ENCODE assay signal across 35 cellular contexts in genomic region chr10:49112098-49112497, GRCh38. TPM values are rescaled to one million over a fixed set of nuclear protein-coding genes. Genes with fewer than 3 reads are reported as not detected.
"Had no signal": no experiment of that assay in that cellular context is flagged by ENCODE, and none has a peak within 500 bp of the region (broad histone marks: within the 10 kb centered on the region; RNA-seq: fewer than 3 reads in every experiment).

No MANE protein-coding gene starts in this region.

- DNase-seq: activated CD4-positive, alpha-beta memory T cell treated with anti-CD3 and anti-CD28 coated beads, Interleukin-2, amount 10 ng/mL, durations not matched to agents 7 days and 5 days; activated CD4-positive, alpha-beta T cell treated with anti-CD3 and anti-CD28 coated beads for 1 hour; activated CD4-positive, alpha-beta T cell treated with anti-CD3 and anti-CD28 coated beads for 48 hours; activated CD4-positive, CD25-positive, alpha-beta regulatory T cell; activated CD8-positive, alpha-beta memory T cell treated with anti-CD3 and anti-CD28 coated beads, Interleukin-2, amount 10 ng/mL, durations not matched to agents 7 days and 5 days; activated effector memory CD4-positive, alpha-beta T cell treated with anti-CD3 and anti-CD28 coated beads, Interleukin-2, amount 50 U/mL, for 16 hours; activated naive CD4-positive, alpha-beta T cell; activated naive CD4-positive, alpha-beta T cell treated with anti-CD3 and anti-CD28 coated beads, Interleukin-2, amount 50 U/mL, for 16 hours; activated naive CD8-positive, alpha-beta T cell treated with anti-CD3 and anti-CD28 coated beads for 36 hours; activated T-cell treated with anti-CD3 and anti-CD28 coated beads, Interleukin-2, amount 50 U/mL, for 72 hours; amygdala; body of pancreas; Karpas-422; KBM-7; MG63; NCI-H1048; NCI-H1105 treated with DMSO at 0.1 percent for 48 hours; NCI-H1436; NCI-H1694; NCI-H1930; NCI-H2081 treated with DMSO at 0.1 percent for 48 hours; NCI-H345; NCI-H524 treated with DMSO at 0.1 percent for 48 hours; SHP77; SJCRH30; T1000; WERI-Rb-1 had no signal

- H3K9me3 ChIP-seq: body of pancreas, MG63, SJCRH30 had no signal

- ATAC-seq: activated CD8-positive, alpha-beta memory T cell treated with anti-CD3 and anti-CD28 coated beads, Interleukin-2, amount 10 ng/mL, durations not matched to agents 7 days and 5 days; activated T-cell treated with anti-CD3 and anti-CD28 coated beads, Interleukin-2, amount 50 U/mL, for 72 hours; activated T-helper 17 cell treated with anti-CD3 and anti-CD28 coated beads, Interleukin-2, amount 50 U/mL, for 72 hours; body of pancreas; Panc1 had no signal

- H3K36me3 ChIP-seq: MG63, SJCRH30, WERI-Rb-1 had no signal

- H3K27ac ChIP-seq: body of pancreas, SJCRH30, SK-N-MC, WERI-Rb-1 had no signal

- H3K27me3 ChIP-seq: body of pancreas, MG63, SJCRH30 had no signal

- H3K4me3 ChIP-seq: body of pancreas, MG63, SJCRH30, SK-N-MC had no signal

RNA-seq across cellular contexts. Expression of gene VSTM4, which starts 3.2 kb away (rescaled TPM):
- total RNA-seq: activated naive CD8-positive, alpha-beta T cell treated with anti-CD3 and anti-CD28 coated beads for 36 hours; NCI-H460 had no signal
- polyA plus RNA-seq: IgD-negative memory B cell had no signal

RNA-seq across cellular contexts. Expression of gene FAM170B, which starts 21.7 kb away (rescaled TPM):
- total RNA-seq: activated CD8-positive, alpha-beta memory T cell treated with anti-CD3 and anti-CD28 coated beads, Interleukin-2, amount 10 ng/mL, durations not matched to agents 7 days and 5 days; activated naive CD8-positive, alpha-beta T cell treated with anti-CD3 and anti-CD28 coated beads for 36 hours; activated T-helper 17 cell treated with anti-CD3 and anti-CD28 coated beads, Interleukin-2, amount 50 U/mL, for 72 hours; astrocyte; body of pancreas; NCI-H460; RPMI7951; SJCRH30; T-helper 1 cell treated with Interleukin-12 subunit alpha and Interleukin-12 subunit beta and Interleukin-4 antibody, amounts not matched to agents 30 ng/mL and 1 ng/mL, for 36 hours had no signal
- polyA plus RNA-seq: IgD-negative memory B cell had no signal
